In the genomic region with DNA sequence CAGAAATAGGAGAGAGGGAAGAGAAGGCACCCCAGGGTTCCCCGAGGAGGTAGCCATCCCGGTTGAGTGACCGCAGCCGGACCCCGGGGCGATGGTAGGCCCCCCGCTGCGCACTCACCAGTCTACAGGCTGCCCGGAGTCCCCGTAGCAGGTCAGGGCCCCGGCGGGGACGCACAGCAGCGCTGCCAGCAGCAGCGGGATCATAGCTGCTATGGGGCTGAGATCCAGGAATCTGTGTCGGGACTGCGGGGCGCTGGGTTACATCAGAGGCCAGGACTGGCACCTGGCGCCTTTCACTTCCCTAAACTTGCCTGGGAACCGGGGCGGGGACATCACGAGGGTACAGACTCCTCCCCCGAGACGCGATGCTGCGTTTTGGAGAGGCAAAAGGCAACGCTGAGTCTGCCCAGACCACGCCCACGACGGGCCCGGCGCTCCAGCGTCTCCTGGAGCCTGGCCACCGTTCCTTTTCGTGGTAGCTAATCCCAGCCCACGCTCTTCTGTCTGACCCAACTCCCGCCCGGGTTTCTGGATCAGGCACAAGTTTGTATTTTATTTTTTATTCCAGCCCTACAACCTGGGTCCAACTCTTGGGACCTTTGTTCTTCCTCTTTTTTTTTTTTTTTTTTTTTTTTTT, we compare ENCODE assay signal across 8 cellular contexts. TPM values are rescaled to one million over a fixed set of nuclear protein-coding genes. Genes with fewer than 3 reads are reported as not detected.
DNase-seq lines count a peak whose midpoint lies in the region; ATAC-seq and TF ChIP-seq lines count a peak whose summit lies in the region.

Gene DNASE2, minus strand, starts transcription at position 278 of the 637 bp plus-strand sequence. Its CDS starts 74 bp downstream, at position 204.

- no TSS peak for BruUV-seq in Caco-2 (replicated peaks; lab: Mats Ljungman, UMichigan)

- H3K27me3 Mint-ChIP-seq in Caco-2 (ENCODE audit: insufficient read depth, unreplicated experiment), result peaks cover under 1% of the 10 kb centered on the region

- H3K27ac Mint-ChIP-seq in Caco-2 (ENCODE audit: unreplicated experiment), result no peak within 1 kb of the TSS

- H3K4me3 ChIP-seq in Caco-2 (ENCODE audit: low read depth, low read length), result no peak within 1 kb of the TSS
- peak within 1 kb of the TSS; percentile 75 for H3K4me3 ChIP-seq in HUES64 (ENCODE audit: low read length)
- H3K4me3 ChIP-seq in OCI-LY3 (ENCODE audit: low read length), result peak within 1 kb of the TSS; percentile 92
- peak within 1 kb of the TSS; percentile 64 for H3K4me3 ChIP-seq in mononuclear cell (ENCODE audit: low read length)

- H3K36me3 Mint-ChIP-seq in Caco-2 (ENCODE audit: insufficient read depth, unreplicated experiment), result peaks cover 9% of the 10 kb centered on the region

- H3K9ac ChIP-seq in HUES64 (ENCODE audit: low read depth, low read length) (peak within 1 kb of the TSS; percentile 58), OCI-LY3 (ENCODE audit: low read length) (peak within 1 kb of the TSS; percentile 97)

- H3K27ac ChIP-seq in HUES64 (ENCODE audit: low read depth, low read length) (peak within 1 kb of the TSS; percentile 46; the same call in 1 of the 2 replicates), OCI-LY3 (ENCODE audit: low read length) (peak within 1 kb of the TSS; percentile 85)

- H3K4me2 ChIP-seq in OCI-LY3 (ENCODE audit: low read length), result peak within 1 kb of the TSS; percentile 96

- H3K27me3 ChIP-seq in Caco-2 (replicated peaks; ENCODE audit: control insufficient read depth, insufficient read depth, low read length) (no peaks in the 10 kb centered on the region), HUES64 (ENCODE audit: insufficient read depth, low read length) (peaks cover 22% of the 10 kb centered on the region), OCI-LY3 (ENCODE audit: low read depth, low read length) (no peaks in the 10 kb centered on the region), mononuclear cell (ENCODE audit: insufficient read depth, low read length) (no peaks in the 10 kb centered on the region)

- CTCF ChIA-PET in Caco-2 (lab: Charles Lee), result no interaction called here

- H3K36me3 ChIP-seq in Caco-2 (ENCODE audit: control insufficient read depth, insufficient read depth, low read length) (no peaks in the 10 kb centered on the region), HUES64 (ENCODE audit: insufficient read depth, low read length) (peaks cover 10% of the 10 kb centered on the region; the same call in 1 of the 2 replicates), OCI-LY3 (replicated peaks; ENCODE audit: low read depth, low read length) (peaks cover 28% of the 10 kb centered on the region)

- H3K9me3 ChIP-seq in Caco-2 (peaks cover 22% of the 10 kb centered on the region), HUES64 (ENCODE audit: insufficient read depth, low read depth, low read length) (peaks cover 8% of the 10 kb centered on the region; the same call in 1 of the 2 replicates), OCI-LY3 (ENCODE audit: insufficient read depth, low read length) (peaks cover 19% of the 10 kb centered on the region), mononuclear cell (ENCODE audit: low read depth, low read length) (no peaks in the 10 kb centered on the region)

- peak within 1 kb of the TSS; percentile 29; the same call in 1 of the 2 replicates for H2AFZ ChIP-seq in OCI-LY3 (ENCODE audit: low read depth, low read length)

- POLR2A ChIA-PET in Caco-2 (lab: Charles Lee), result interaction anchor here (0.6 kb wide), 1 partner anchor 27 kb away, joined by 5 read pairs; no protein-coding TSS in a partner anchor

- peak within 1 kb of the TSS; percentile 54 for H3K4me3 Mint-ChIP-seq in Caco-2 (ENCODE audit: unreplicated experiment)

- WGBS in HUES64, result under 1% methylated on average over 38 of the region's 38 CpGs

- H3K79me2 ChIP-seq in OCI-LY3 (ENCODE audit: low read length), result peaks cover 19% of the 10 kb centered on the region

- DNase-seq in Caco-2 (peak; percentile 56 to 75), activated T-cell treated with anti-CD3 and anti-CD28 coated beads for 24 hours (ENCODE audit: low read depth) (peak; percentile 84), epidermal melanocyte (ENCODE audit: insufficient read length, low spot score) (peak; percentile 99)
- DNase-seq in stimulated activated CD8-positive, alpha-beta memory T cell treated with anti-CD3 and anti-CD28 coated beads, Interleukin-4, amount 100 ng/mL, for 1 hour (ENCODE audit: low read depth in 2 of 2, low spot score in 1 of 2), result peak; percentile 65 to 75

- H3K9me3 Mint-ChIP-seq in Caco-2 (ENCODE audit: unreplicated experiment), result no peaks in the 10 kb centered on the region

- H3K4me1 Mint-ChIP-seq in Caco-2 (ENCODE audit: low read depth, unreplicated experiment), result no peaks in the 10 kb centered on the region

- peak; percentile 82 for ATAC-seq in GM21423 (IDR thresholded peaks at IDR 0.05; ENCODE audit: unreplicated experiment)

- H4K20me1 ChIP-seq in OCI-LY3 (ENCODE audit: insufficient read depth, low read length), result peaks cover 8% of the 10 kb centered on the region; the same call in 1 of the 2 replicates

- no peak for TF ChIP-seq CTCF in Caco-2 (IDR thresholded peaks at IDR 0.05; ENCODE audit: insufficient read depth in 1 of 2, low read depth in 1 of 2, low read length in 1 of 2, severe bottlenecking in 1 of 2, unreplicated experiment in 1 of 2)
- TF ChIP-seq CTCF in OCI-LY3 (IDR thresholded peaks at IDR 0.05; ENCODE audit: low read depth, low read length), result no peak

- H3K4me1 ChIP-seq in Caco-2, result no peaks in the 10 kb centered on the region
- H3K4me1 ChIP-seq in HUES64 (ENCODE audit: insufficient read depth, low read length), result no peaks in the 10 kb centered on the region
- H3K4me1 ChIP-seq in OCI-LY3 (ENCODE audit: low read length), result peaks cover 19% of the 10 kb centered on the region
- H3K4me1 ChIP-seq in mononuclear cell (ENCODE audit: insufficient read depth, low read length), result peaks cover 62% of the 10 kb centered on the region

- intact Hi-C loops in Caco-2 (cut with micrococcal nuclease; ENCODE audit: unreplicated experiment), result no loop called here

RNA-seq across cellular contexts. Expression of gene DNASE2, which starts in this region (rescaled TPM):
- total RNA-seq in Caco-2 (2022) (3.6 and 3.8 TPM in 2 replicates), mononuclear cell (17.2 TPM)
- polyA plus RNA-seq in HUES64 (2013, experiment 1 of 2), result 11.6 TPM
- 14.9 TPM for polyA plus RNA-seq in HUES64 (2013, experiment 2 of 2)
